ENCODE assay signal across 1 cellular context in genomic region chr6:42075159-42075838, GRCh38.
A peak's percentile ranks its signal among the peaks of the same experiment; 100 is the strongest.
TF ChIP-seq lines count a peak whose summit lies in the region.

No MANE protein-coding gene starts in this region.

TF ChIP-seq in HepG2, 621 proteins besides CTCF, POLR2A, EP300 and RAD21 (continued from another document and continues in another):
- TF ChIP-seq, protein P1, sequence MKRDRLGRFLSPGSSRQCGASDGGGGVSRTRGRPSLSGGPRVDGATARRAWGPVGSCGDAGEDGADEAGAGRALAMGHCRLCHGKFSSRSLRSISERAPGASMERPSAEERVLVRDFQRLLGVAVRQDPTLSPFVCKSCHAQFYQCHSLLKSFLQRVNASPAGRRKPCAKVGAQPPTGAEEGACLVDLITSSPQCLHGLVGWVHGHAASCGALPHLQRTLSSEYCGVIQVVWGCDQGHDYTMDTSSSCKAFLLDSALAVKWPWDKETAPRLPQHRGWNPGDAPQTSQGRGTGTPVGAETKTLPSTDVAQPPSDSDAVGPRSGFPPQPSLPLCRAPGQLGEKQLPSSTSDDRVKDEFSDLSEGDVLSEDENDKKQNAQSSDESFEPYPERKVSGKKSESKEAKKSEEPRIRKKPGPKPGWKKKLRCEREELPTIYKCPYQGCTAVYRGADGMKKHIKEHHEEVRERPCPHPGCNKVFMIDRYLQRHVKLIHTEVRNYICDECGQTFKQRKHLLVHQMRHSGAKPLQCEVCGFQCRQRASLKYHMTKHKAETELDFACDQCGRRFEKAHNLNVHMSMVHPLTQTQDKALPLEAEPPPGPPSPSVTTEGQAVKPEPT (CRISPR knock-in tag; IDR thresholded peaks at IDR 0.05; ENCODE audit: low read depth) = no peak
- TF ChIP-seq ZNF792 (CRISPR knock-in tag; IDR thresholded peaks at IDR 0.05) = no peak
- no peak for TF ChIP-seq GABPB1 (CRISPR knock-in tag; IDR thresholded peaks at IDR 0.05)
- TF ChIP-seq RXRA (CRISPR knock-in tag; IDR thresholded peaks at IDR 0.05) = 0 out of 2 replicates have a peak, but pooled peaks have one; percentile 21
- TF ChIP-seq, protein P2, sequence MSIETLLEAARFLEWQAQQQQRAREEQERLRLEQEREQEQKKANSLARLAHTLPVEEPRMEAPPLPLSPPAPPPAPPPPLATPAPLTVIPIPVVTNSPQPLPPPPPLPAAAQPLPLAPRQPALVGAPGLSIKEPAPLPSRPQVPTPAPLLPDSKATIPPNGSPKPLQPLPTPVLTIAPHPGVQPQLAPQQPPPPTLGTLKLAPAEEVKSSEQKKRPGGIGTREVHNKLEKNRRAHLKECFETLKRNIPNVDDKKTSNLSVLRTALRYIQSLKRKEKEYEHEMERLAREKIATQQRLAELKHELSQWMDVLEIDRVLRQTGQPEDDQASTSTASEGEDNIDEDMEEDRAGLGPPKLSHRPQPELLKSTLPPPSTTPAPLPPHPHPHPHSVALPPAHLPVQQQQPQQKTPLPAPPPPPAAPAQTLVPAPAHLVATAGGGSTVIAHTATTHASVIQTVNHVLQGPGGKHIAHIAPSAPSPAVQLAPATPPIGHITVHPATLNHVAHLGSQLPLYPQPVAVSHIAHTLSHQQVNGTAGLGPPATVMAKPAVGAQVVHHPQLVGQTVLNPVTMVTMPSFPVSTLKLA (IDR thresholded peaks at IDR 0.05) = no peak
- no peak for TF ChIP-seq ZNF275 (CRISPR knock-in tag; IDR thresholded peaks at IDR 0.05; ENCODE audit: borderline replicate concordance)
- no peak for TF ChIP-seq JDP2 (CRISPR knock-in tag; IDR thresholded peaks at IDR 0.05; ENCODE audit: borderline replicate concordance)
- TF ChIP-seq ZNF839 (CRISPR knock-in tag; IDR thresholded peaks at IDR 0.05; ENCODE audit: borderline replicate concordance) = no peak
- TF ChIP-seq, protein P3, sequence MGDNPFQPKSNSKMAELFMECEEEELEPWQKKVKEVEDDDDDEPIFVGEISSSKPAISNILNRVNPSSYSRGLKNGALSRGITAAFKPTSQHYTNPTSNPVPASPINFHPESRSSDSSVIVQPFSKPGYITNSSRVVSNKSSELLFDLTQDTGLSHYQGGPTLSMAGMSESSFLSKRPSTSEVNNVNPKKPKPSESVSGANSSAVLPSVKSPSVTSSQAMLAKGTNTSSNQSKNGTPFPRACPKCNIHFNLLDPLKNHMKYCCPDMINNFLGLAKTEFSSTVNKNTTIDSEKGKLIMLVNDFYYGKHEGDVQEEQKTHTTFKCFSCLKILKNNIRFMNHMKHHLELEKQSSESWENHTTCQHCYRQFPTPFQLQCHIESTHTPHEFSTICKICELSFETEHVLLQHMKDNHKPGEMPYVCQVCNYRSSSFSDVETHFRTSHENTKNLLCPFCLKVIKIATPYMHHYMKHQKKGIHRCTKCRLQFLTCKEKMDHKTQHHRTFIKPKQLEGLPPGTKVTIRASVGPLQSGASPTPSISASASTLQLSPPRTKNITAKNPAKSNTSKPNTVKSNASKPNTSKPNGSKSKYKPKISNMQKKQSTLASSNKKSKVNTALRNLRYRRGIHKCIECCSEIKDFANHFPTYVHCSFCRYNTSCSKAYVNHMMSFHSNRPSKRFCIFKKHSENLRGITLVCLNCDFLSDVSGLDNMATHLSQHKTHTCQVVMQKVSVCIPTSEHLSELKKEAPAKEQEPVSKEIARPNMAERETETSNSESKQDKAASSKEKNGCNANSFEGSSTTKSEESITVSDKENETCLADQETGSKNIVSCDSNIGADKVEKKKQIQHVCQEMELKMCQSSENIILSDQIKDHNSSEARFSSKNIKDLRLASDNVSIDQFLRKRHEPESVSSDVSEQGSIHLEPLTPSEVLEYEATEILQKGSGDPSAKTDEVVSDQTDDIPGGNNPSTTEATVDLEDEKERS (CRISPR knock-in tag; IDR thresholded peaks at IDR 0.05) = no peak
- no peak for TF ChIP-seq NFKBIZ (CRISPR knock-in tag; IDR thresholded peaks at IDR 0.05)
- no peak for TF ChIP-seq HOMEZ (CRISPR knock-in tag; IDR thresholded peaks at IDR 0.05; ENCODE audit: low read depth)
- TF ChIP-seq, protein P4, sequence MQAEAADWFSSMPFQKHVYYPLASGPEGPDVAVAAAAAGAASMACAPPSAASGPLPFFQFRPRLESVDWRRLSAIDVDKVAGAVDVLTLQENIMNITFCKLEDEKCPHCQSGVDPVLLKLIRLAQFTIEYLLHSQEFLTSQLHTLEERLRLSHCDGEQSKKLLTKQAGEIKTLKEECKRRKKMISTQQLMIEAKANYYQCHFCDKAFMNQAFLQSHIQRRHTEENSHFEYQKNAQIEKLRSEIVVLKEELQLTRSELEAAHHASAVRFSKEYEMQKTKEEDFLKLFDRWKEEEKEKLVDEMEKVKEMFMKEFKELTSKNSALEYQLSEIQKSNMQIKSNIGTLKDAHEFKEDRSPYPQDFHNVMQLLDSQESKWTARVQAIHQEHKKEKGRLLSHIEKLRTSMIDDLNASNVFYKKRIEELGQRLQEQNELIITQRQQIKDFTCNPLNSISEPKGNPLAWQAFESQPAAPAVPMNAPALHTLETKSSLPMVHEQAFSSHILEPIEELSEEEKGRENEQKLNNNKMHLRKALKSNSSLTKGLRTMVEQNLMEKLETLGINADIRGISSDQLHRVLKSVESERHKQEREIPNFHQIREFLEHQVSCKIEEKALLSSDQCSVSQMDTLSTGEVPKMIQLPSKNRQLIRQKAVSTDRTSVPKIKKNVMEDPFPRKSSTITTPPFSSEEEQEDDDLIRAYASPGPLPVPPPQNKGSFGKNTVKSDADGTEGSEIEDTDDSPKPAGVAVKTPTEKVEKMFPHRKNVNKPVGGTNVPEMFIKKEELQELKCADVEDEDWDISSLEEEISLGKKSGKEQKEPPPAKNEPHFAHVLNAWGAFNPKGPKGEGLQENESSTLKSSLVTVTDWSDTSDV (CRISPR knock-in tag; IDR thresholded peaks at IDR 0.05) = no peak
- TF ChIP-seq, protein P5, sequence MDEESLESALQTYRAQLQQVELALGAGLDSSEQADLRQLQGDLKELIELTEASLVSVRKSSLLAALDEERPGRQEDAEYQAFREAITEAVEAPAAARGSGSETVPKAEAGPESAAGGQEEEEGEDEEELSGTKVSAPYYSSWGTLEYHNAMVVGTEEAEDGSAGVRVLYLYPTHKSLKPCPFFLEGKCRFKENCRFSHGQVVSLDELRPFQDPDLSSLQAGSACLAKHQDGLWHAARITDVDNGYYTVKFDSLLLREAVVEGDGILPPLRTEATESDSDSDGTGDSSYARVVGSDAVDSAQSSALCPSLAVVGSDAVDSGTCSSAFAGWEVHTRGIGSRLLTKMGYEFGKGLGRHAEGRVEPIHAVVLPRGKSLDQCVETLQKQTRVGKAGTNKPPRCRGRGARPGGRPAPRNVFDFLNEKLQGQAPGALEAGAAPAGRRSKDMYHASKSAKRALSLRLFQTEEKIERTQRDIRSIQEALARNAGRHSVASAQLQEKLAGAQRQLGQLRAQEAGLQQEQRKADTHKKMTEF (CRISPR knock-in tag; IDR thresholded peaks at IDR 0.05) = no peak
- TF ChIP-seq, protein P6, sequence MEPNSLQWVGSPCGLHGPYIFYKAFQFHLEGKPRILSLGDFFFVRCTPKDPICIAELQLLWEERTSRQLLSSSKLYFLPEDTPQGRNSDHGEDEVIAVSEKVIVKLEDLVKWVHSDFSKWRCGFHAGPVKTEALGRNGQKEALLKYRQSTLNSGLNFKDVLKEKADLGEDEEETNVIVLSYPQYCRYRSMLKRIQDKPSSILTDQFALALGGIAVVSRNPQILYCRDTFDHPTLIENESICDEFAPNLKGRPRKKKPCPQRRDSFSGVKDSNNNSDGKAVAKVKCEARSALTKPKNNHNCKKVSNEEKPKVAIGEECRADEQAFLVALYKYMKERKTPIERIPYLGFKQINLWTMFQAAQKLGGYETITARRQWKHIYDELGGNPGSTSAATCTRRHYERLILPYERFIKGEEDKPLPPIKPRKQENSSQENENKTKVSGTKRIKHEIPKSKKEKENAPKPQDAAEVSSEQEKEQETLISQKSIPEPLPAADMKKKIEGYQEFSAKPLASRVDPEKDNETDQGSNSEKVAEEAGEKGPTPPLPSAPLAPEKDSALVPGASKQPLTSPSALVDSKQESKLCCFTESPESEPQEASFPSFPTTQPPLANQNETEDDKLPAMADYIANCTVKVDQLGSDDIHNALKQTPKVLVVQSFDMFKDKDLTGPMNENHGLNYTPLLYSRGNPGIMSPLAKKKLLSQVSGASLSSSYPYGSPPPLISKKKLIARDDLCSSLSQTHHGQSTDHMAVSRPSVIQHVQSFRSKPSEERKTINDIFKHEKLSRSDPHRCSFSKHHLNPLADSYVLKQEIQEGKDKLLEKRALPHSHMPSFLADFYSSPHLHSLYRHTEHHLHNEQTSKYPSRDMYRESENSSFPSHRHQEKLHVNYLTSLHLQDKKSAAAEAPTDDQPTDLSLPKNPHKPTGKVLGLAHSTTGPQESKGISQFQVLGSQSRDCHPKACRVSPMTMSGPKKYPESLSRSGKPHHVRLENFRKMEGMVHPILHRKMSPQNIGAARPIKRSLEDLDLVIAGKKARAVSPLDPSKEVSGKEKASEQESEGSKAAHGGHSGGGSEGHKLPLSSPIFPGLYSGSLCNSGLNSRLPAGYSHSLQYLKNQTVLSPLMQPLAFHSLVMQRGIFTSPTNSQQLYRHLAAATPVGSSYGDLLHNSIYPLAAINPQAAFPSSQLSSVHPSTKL (CRISPR knock-in tag; IDR thresholded peaks at IDR 0.05) = no peak
- no peak for TF ChIP-seq ZNF564 (CRISPR knock-in tag; IDR thresholded peaks at IDR 0.05)
- no peak for TF ChIP-seq ZNF207 (IDR thresholded peaks at IDR 0.05; ENCODE audit: borderline replicate concordance)
- peak; percentile 95 for TF ChIP-seq STAG1 (CRISPR knock-in tag; IDR thresholded peaks at IDR 0.05)
- no peak for TF ChIP-seq ZNF232 (CRISPR knock-in tag; IDR thresholded peaks at IDR 0.05; ENCODE audit: borderline replicate concordance)
- TF ChIP-seq ZBTB38 (CRISPR knock-in tag; IDR thresholded peaks at IDR 0.05) = no peak
- TF ChIP-seq ZNF670 (CRISPR knock-in tag; IDR thresholded peaks at IDR 0.05; ENCODE audit: borderline replicate concordance) = no peak
- TF ChIP-seq ZNF136 (CRISPR knock-in tag; IDR thresholded peaks at IDR 0.05; ENCODE audit: low read depth) = no peak
- TF ChIP-seq SALL2 (CRISPR knock-in tag; IDR thresholded peaks at IDR 0.05) = no peak
- TF ChIP-seq ETV5 (CRISPR knock-in tag; IDR thresholded peaks at IDR 0.05; ENCODE audit: borderline replicate concordance) = peak; percentile 25; the same call in 1 of the 2 replicates
- no peak for TF ChIP-seq ZNF205 (CRISPR knock-in tag; IDR thresholded peaks at IDR 0.05)
- no peak for TF ChIP-seq ARID2 (CRISPR knock-in tag; IDR thresholded peaks at IDR 0.05; ENCODE audit: borderline replicate concordance)
- TF ChIP-seq ZNF567 (CRISPR knock-in tag; IDR thresholded peaks at IDR 0.05; ENCODE audit: borderline replicate concordance) = no peak
- no peak for TF ChIP-seq CHD2 (IDR thresholded peaks at IDR 0.05; ENCODE audit: low read depth, low read length)
- 0 out of 2 replicates have a peak, but pooled peaks have one; percentile 30 for TF ChIP-seq ZSCAN9 (CRISPR knock-in tag; IDR thresholded peaks at IDR 0.05; ENCODE audit: borderline replicate concordance)
- no peak for TF ChIP-seq ZBTB42 (CRISPR knock-in tag; IDR thresholded peaks at IDR 0.05)
- no peak for TF ChIP-seq NFE2L1 (CRISPR knock-in tag; IDR thresholded peaks at IDR 0.05; ENCODE audit: borderline replicate concordance)
- TF ChIP-seq, protein P7, sequence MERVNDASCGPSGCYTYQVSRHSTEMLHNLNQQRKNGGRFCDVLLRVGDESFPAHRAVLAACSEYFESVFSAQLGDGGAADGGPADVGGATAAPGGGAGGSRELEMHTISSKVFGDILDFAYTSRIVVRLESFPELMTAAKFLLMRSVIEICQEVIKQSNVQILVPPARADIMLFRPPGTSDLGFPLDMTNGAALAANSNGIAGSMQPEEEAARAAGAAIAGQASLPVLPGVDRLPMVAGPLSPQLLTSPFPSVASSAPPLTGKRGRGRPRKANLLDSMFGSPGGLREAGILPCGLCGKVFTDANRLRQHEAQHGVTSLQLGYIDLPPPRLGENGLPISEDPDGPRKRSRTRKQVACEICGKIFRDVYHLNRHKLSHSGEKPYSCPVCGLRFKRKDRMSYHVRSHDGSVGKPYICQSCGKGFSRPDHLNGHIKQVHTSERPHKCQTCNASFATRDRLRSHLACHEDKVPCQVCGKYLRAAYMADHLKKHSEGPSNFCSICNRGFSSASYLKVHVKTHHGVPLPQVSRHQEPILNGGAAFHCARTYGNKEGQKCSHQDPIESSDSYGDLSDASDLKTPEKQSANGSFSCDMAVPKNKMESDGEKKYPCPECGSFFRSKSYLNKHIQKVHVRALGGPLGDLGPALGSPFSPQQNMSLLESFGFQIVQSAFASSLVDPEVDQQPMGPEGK (CRISPR knock-in tag; IDR thresholded peaks at IDR 0.05) = peak; percentile 28; the same call in 1 of the 2 replicates
- peak; percentile 39; the same call in 1 of the 2 replicates for TF ChIP-seq PITX1 (CRISPR knock-in tag; IDR thresholded peaks at IDR 0.05)
- no peak for TF ChIP-seq TBX2 (CRISPR knock-in tag; IDR thresholded peaks at IDR 0.05; ENCODE audit: borderline replicate concordance)
- TF ChIP-seq CREBL2 (CRISPR knock-in tag; IDR thresholded peaks at IDR 0.05; ENCODE audit: borderline replicate concordance) = no peak
- TF ChIP-seq ZNF784 (CRISPR knock-in tag; IDR thresholded peaks at IDR 0.05; ENCODE audit: borderline replicate concordance) = no peak
- no peak for TF ChIP-seq ZNF720 (CRISPR knock-in tag; IDR thresholded peaks at IDR 0.05)
- TF ChIP-seq ZNF546 (CRISPR knock-in tag; conservative IDR thresholded peaks at IDR 0.05) = no peak
- no peak for TF ChIP-seq JUND (CRISPR knock-in tag; IDR thresholded peaks at IDR 0.05)
